ENCODE assay signal across 9 cellular contexts in genomic region chr22:26367402-26368245, GRCh38.
A peak's percentile ranks its signal among the peaks of the same experiment; 100 is the strongest.
DNase-seq lines count a peak whose midpoint lies in the region; ATAC-seq and TF ChIP-seq lines count a peak whose summit lies in the region.
"Had no signal": no experiment of that assay in that cellular context is flagged by ENCODE, and none has a peak within 500 bp of the region (broad histone marks: within the 10 kb centered on the region; RNA-seq: fewer than 3 reads in every experiment).

No MANE protein-coding gene starts in this region.

- H3K27ac ChIP-seq in DND-41 (ENCODE audit: low read length), result no peak overlapping the region

- in situ Hi-C loops in KBM-7 (cut with MboI; ENCODE audit: low pct_unique_long_range_greater_than_20kb, low sequenced_read_pairs), result no loop called here

- no peak overlapping the region for H3K4me3 ChIP-seq in DND-41 (ENCODE audit: low read depth in 1 of 2, low read length in 2 of 2)

- H3K27me3 ChIP-seq in DND-41 (ENCODE audit: insufficient read depth, low read length, poor library complexity), result peaks cover 3% of the 10 kb centered on the region

- H3K36me3 ChIP-seq in DND-41 (ENCODE audit: insufficient read depth, low read length), result no peaks in the 10 kb centered on the region

- no peak overlapping the region for H3K4me2 ChIP-seq in DND-41 (ENCODE audit: insufficient read depth, low read length)

- no peak overlapping the region for H3K9ac ChIP-seq in DND-41 (ENCODE audit: low read depth, low read length)

- H3K27ac Mint-ChIP-seq in T-helper 17 cell, result no peak overlapping the region
- H3K27ac Mint-ChIP-seq: activated naive CD4-positive, alpha-beta T cell treated with anti-CD3 and anti-CD28 coated beads, Interleukin-2, amount 50 U/mL, for 24 hours had no signal

- no peak overlapping the region for H2AFZ ChIP-seq in DND-41 (ENCODE audit: low read depth, low read length)

- DNase-seq in DND-41 (peak; percentile 62), KBM-7 (peak; percentile 75), T-helper 17 cell (peak; percentile 25 to 52 (median 30)), amniotic stem cell (lab: John Stamatoyannopoulos, UW) (peak; percentile 39), inferior parietal cortex (ENCODE audit: extremely low spot score) (peak; percentile 66)
- DNase-seq in stimulated activated CD4-positive, alpha-beta T cell treated with anti-CD3 and anti-CD28 coated beads, Interleukin-4, amount 100 ng/mL, for 48 hours (ENCODE audit: low read depth in 2 of 2), result peak; percentile 37 to 60

- no peak overlapping the region for H3K4me3 Mint-ChIP-seq in T-helper 17 cell
- H3K4me3 Mint-ChIP-seq: activated naive CD4-positive, alpha-beta T cell treated with anti-CD3 and anti-CD28 coated beads, Interleukin-2, amount 50 U/mL, for 24 hours had no signal

- TF ChIP-seq CTCF in DND-41 (IDR thresholded peaks at IDR 0.05; ENCODE audit: borderline replicate concordance, extremely low read depth, low read length, poor library complexity, severe bottlenecking), result peak; percentile 90

- no peaks in the 10 kb centered on the region for H4K20me1 ChIP-seq in DND-41 (ENCODE audit: insufficient read depth, low read length)

- no peaks in the 10 kb centered on the region for H3K4me1 ChIP-seq in DND-41 (ENCODE audit: insufficient read depth, low read length)

- H3K9me3 ChIP-seq in DND-41 (ENCODE audit: insufficient read depth, low read length, severe bottlenecking), result no peaks in the 10 kb centered on the region
- no peaks in the 10 kb centered on the region for H3K9me3 ChIP-seq in T-helper 17 cell (ENCODE audit: control insufficient read depth, low read length, poor library complexity, severe bottlenecking)

- peaks cover 7% of the 10 kb centered on the region for H3K4me1 Mint-ChIP-seq in T-helper 17 cell

- ATAC-seq in DND-41 (ENCODE audit: insufficient read depth, low read depth) (peak; percentile 69; the same call in 2 of the 3 replicates), T-helper 17 cell (peak; percentile 76), GM19467 (IDR thresholded peaks at IDR 0.05; ENCODE audit: unreplicated experiment) (no peak), HG03342 (IDR thresholded peaks at IDR 0.05; ENCODE audit: unreplicated experiment) (no peak)

- no peaks in the 10 kb centered on the region for H3K36me3 Mint-ChIP-seq in T-helper 17 cell (ENCODE audit: low read depth)
- H3K36me3 Mint-ChIP-seq: activated naive CD4-positive, alpha-beta T cell treated with anti-CD3 and anti-CD28 coated beads, Interleukin-2, amount 50 U/mL, for 24 hours had no signal

- peaks cover 43% of the 10 kb centered on the region for H3K27me3 Mint-ChIP-seq in T-helper 17 cell

- H3K79me2 ChIP-seq in DND-41 (ENCODE audit: insufficient read depth, low read length), result no peaks in the 10 kb centered on the region

Comparison
In these comparisons a context has a peak if more than half of its experiments do, and no peak if none do; other contexts are left out.
1. ATAC-seq: peak in DND-41 (single experiment) and T-helper 17 cell (single experiment); none in GM19467 (single experiment) and HG03342 (single experiment).
2. Peak in every context shown above with its lines, with median percentiles within 50 percentile points of each other: DNase-seq.